In genomic region chr2:216216951-216217903, GRCh38 we compare ENCODE assay signal across 8 cellular contexts.
A peak's percentile ranks its signal among the peaks of the same experiment; 100 is the strongest.
DNase-seq lines count a peak whose midpoint lies in the region; ATAC-seq lines count a peak whose summit lies in the region.

No MANE protein-coding gene starts in this region.

- peak overlapping the region; percentile 23 for H3K4me3 Mint-ChIP-seq in activated naive CD8-positive, alpha-beta T cell treated with anti-CD3 and anti-CD28 coated beads, Interleukin-2, amount 10 ng/mL, durations not matched to agents 7 days and 5 days

- H3K27me3 Mint-ChIP-seq in activated naive CD8-positive, alpha-beta T cell treated with anti-CD3 and anti-CD28 coated beads, Interleukin-2, amount 10 ng/mL, durations not matched to agents 7 days and 5 days: no peaks in the 10 kb centered on the region

- peak; percentile 85 for DNase-seq in EL
- DNase-seq in activated naive CD8-positive, alpha-beta T cell treated with anti-CD3 and anti-CD28 coated beads, Interleukin-2, amount 10 ng/mL, durations not matched to agents 7 days and 5 days: no peak
- DNase-seq in lung microvascular endothelial cell (ENCODE audit: low read depth in 2 of 2): peak; percentile 78 to 90
- no peak for DNase-seq in globus pallidus (ENCODE audit: low spot score)
- no peak for DNase-seq in retina

- H3K9me3 Mint-ChIP-seq in activated naive CD8-positive, alpha-beta T cell treated with anti-CD3 and anti-CD28 coated beads, Interleukin-2, amount 10 ng/mL, durations not matched to agents 7 days and 5 days: no peaks in the 10 kb centered on the region

- H3K27ac Mint-ChIP-seq in activated naive CD8-positive, alpha-beta T cell treated with anti-CD3 and anti-CD28 coated beads, Interleukin-2, amount 10 ng/mL, durations not matched to agents 7 days and 5 days: peak overlapping the region; percentile 17

- H3K36me3 Mint-ChIP-seq in activated naive CD8-positive, alpha-beta T cell treated with anti-CD3 and anti-CD28 coated beads, Interleukin-2, amount 10 ng/mL, durations not matched to agents 7 days and 5 days: peaks cover 25% of the 10 kb centered on the region

- peak; percentile 47 for ATAC-seq in HG03196 (IDR thresholded peaks at IDR 0.05; ENCODE audit: unreplicated experiment)
- ATAC-seq in activated naive CD8-positive, alpha-beta T cell treated with anti-CD3 and anti-CD28 coated beads, Interleukin-2, amount 10 ng/mL, durations not matched to agents 7 days and 5 days (ENCODE audit: low read depth): peak; percentile 37
- no peak for ATAC-seq in GM21737 (IDR thresholded peaks at IDR 0.05; ENCODE audit: unreplicated experiment)
- no peak for ATAC-seq in GM21381 (IDR thresholded peaks at IDR 0.05; ENCODE audit: unreplicated experiment)

- peaks cover 42% of the 10 kb centered on the region for H3K4me1 Mint-ChIP-seq in activated naive CD8-positive, alpha-beta T cell treated with anti-CD3 and anti-CD28 coated beads, Interleukin-2, amount 10 ng/mL, durations not matched to agents 7 days and 5 days

- POLR2A ChIA-PET in activated naive CD8-positive, alpha-beta T cell treated with anti-CD3 and anti-CD28 coated beads, Interleukin-2, amount 10 ng/mL, durations not matched to agents 7 days and 5 days (lab: Charles Lee): no interaction called here

Comparison
In these comparisons a context has a peak if more than half of its experiments do, and no peak if none do; other contexts are left out.
1. DNase-seq: peak in EL (single experiment) and lung microvascular endothelial cell (2 of 2); none in activated naive CD8-positive, alpha-beta T cell treated with anti-CD3 and anti-CD28 coated beads, Interleukin-2, amount 10 ng/mL, durations not matched to agents 7 days and 5 days (single experiment), globus pallidus (single experiment) and retina (single experiment).
2. ATAC-seq: peak in HG03196 (single experiment) and activated naive CD8-positive, alpha-beta T cell treated with anti-CD3 and anti-CD28 coated beads, Interleukin-2, amount 10 ng/mL, durations not matched to agents 7 days and 5 days (single experiment); none in GM21737 (single experiment) and GM21381 (single experiment).